Comparison of ENCODE assay signal across 26 cellular contexts in genomic region chr7:79636849-79637248, GRCh38.
"Had no signal": no experiment of that assay in that cellular context is flagged by ENCODE, and none has a peak within 500 bp of the region (broad histone marks: within the 10 kb centered on the region; RNA-seq: fewer than 3 reads in every experiment).

No MANE protein-coding gene starts in this region.

- H3K4me3 ChIP-seq: ascending aorta, cardiac muscle cell had no signal

- H3K27me3 ChIP-seq: ascending aorta, cardiac muscle cell had no signal

- H3K27ac ChIP-seq: ascending aorta, cardiac muscle cell, VCaP had no signal

- DNase-seq: activated B cell treated with CpG ODN at 0.5 μM for 24 hours; activated CD4-positive, alpha-beta memory T cell treated with anti-CD3 and anti-CD28 coated beads for 36 hours; activated CD4-positive, alpha-beta T cell treated with anti-CD3 and anti-CD28 coated beads for 4 hours; activated CD4-positive, alpha-beta T cell treated with anti-CD3 and anti-CD28 coated beads, Interleukin-2, amount 10 ng/mL, durations not matched to agents 24 days and 14 days; activated CD4-positive, alpha-beta T cell treated with anti-CD3 and anti-CD28 coated beads, Interleukin-2, amount 50 U/mL, for 1 hour; activated CD4-positive, alpha-beta T cell treated with anti-CD3 and anti-CD28 coated beads, Interleukin-2, amount 50 U/mL, for 4 hours; activated CD4-positive, CD25-positive, alpha-beta regulatory T cell treated with anti-CD3 and anti-CD28 coated beads, Interleukin-2, amount 50 U/mL, for 72 hours; activated CD8-positive, alpha-beta memory T cell treated with anti-CD3 and anti-CD28 coated beads, Interleukin-2, amount 50 U/mL, for 4 hours; activated CD8-positive, alpha-beta T cell treated with anti-CD3 and anti-CD28 coated beads for 36 hours; activated effector memory CD4-positive, alpha-beta T cell treated with Interleukin-2 at 50 U/mL for 16 hours; activated gamma-delta T cell; activated naive CD4-positive, alpha-beta T cell treated with anti-CD3 and anti-CD28 coated beads, Interleukin-2, amount 10 ng/mL, durations not matched to agents 7 days and 5 days; activated naive CD4-positive, alpha-beta T cell treated with Interleukin-2 at 50 U/mL for 16 hours; activated naive CD8-positive, alpha-beta T cell treated with anti-CD3 and anti-CD28 coated beads, Interleukin-2, amount 10 ng/mL, durations not matched to agents 7 days and 5 days; activated naive CD8-positive, alpha-beta T cell treated with anti-CD3 and anti-CD28 coated beads, Interleukin-2, amount 50 U/mL, for 24 hours; activated T-cell treated with anti-CD3 and anti-CD28 coated beads, Interleukin-2, amount 50 U/mL, for 24 hours; activated T-cell treated with anti-CD3 and anti-CD28 coated beads, Interleukin-2, amount 50 U/mL, for 48 hours; amygdala; anterior cingulate cortex; caudate nucleus; cerebellar nuclear complex; T-helper 2 cell; T-helper 9 cell had no signal

- H3K36me3 ChIP-seq: ascending aorta, cardiac muscle cell had no signal

- H3K9me3 ChIP-seq: ascending aorta had no signal

- ATAC-seq: activated CD8-positive, alpha-beta T cell treated with anti-CD3 and anti-CD28 coated beads for 36 hours; activated naive CD8-positive, alpha-beta T cell treated with anti-CD3 and anti-CD28 coated beads, Interleukin-2, amount 50 U/mL, for 24 hours had no signal

- H3K4me1 ChIP-seq: ascending aorta had no signal
